ENCODE assay signal across 27 cellular contexts in genomic region chr18:1252936-1253335, GRCh38.
"Had no signal": no experiment of that assay in that cellular context is flagged by ENCODE, and none has a peak within 500 bp of the region (broad histone marks: within the 10 kb centered on the region; RNA-seq: fewer than 3 reads in every experiment).

No MANE protein-coding gene starts in this region.

- H3K4me1 ChIP-seq: left lung, lower lobe of right lung, stomach, testis, thyroid gland, transverse colon, upper lobe of left lung, vagina had no signal

- H3K9me3 ChIP-seq: lower lobe of right lung, neutrophil, ovary, testis, thyroid gland, transverse colon, upper lobe of left lung, vagina had no signal

- H3K36me3 ChIP-seq: left lung, lower lobe of right lung, neural progenitor cell, neutrophil, ovary, stomach, thyroid gland, transverse colon, upper lobe of left lung, vagina had no signal

- DNase-seq: hippocampal formation; kidney glomerular epithelial cell; left cardiac atrium; left lung; lower lobe of right lung; mammary epithelial cell; mesenchymal stem cell; naive thymus-derived CD8-positive, alpha-beta T cell; nephron progenitor cell; ovary; retina; right cardiac atrium; stimulated activated CD4-positive, alpha-beta T cell treated with anti-CD3 and anti-CD28 coated beads, Interleukin-12 subunit alpha, Interleukin-12 subunit beta, amount 100 ng/mL, for 4 hours; stimulated activated CD4-positive, alpha-beta T cell treated with anti-CD3 and anti-CD28 coated beads, Interleukin-15, amount 100 ng/mL, for 24 hours; stimulated activated CD4-positive, alpha-beta T cell treated with anti-CD3 and anti-CD28 coated beads, Interleukin-2, amount 100 ng/mL, for 24 hours; stimulated activated CD4-positive, alpha-beta T cell treated with anti-CD3 and anti-CD28 coated beads, Interleukin-4, amount 100 ng/mL, for 1 hour; stimulated activated naive B cell treated with anti-CD40 and anti-IgM and Interleukin-4, amounts not matched to agents 10 μg/mL and 1 μg/mL and 100 μg/mL, for 72 hours; stimulated activated naive CD8-positive, alpha-beta T cell treated with anti-CD3 and anti-CD28 coated beads, Interleukin-15, Interleukin-2, amounts not matched to agents 100 U/mL and 50 U/mL, for 24 hours; stomach; testis; thyroid gland; transverse colon; upper lobe of left lung had no signal

- H3K27me3 ChIP-seq: left lung, neural progenitor cell, neutrophil, ovary, stomach, testis, thyroid gland, transverse colon, upper lobe of left lung, vagina had no signal

- H3K4me3 ChIP-seq: left lung, lower lobe of right lung, neural progenitor cell, ovary, skin epidermis, stomach, testis, thyroid gland, transverse colon, upper lobe of left lung, vagina had no signal
